Comparison of ENCODE assay signal across 17 cellular contexts in the genomic region with DNA sequence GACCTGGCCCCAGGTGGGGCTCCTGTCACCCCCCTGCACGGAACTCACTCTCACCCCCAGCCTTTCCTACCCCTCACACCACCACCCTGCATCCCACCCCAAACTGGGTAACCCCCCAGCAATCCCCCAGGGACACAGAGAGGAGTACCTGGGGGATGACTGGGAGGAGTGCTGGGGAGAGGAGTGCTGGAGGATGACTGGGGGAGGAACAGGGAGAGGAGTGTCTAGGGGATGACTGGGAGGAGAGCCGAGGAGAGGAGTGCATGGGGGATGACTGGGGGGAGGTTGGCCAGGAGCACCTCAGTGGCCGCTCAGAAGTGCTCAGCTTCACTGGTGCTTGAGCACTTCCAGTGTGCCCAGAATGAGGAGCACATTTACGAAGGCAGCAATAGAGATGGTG.
"Had no signal": no experiment of that assay in that cellular context is flagged by ENCODE, and none has a peak within 500 bp of the region (broad histone marks: within the 10 kb centered on the region; RNA-seq: fewer than 3 reads in every experiment).

No MANE protein-coding gene starts in this region.

- H3K4me3 ChIP-seq: body of pancreas, lower lobe of right lung, pancreas, psoas muscle, right atrium auricular region, spleen, thyroid gland had no signal

- H3K36me3 Mint-ChIP-seq: activated naive CD4-positive, alpha-beta T cell treated with anti-CD3 and anti-CD28 coated beads, Interleukin-2, amount 10 ng/mL, durations not matched to agents 7 days and 5 days; naive thymus-derived CD4-positive, alpha-beta T cell had no signal

- DNase-seq: activated CD4-positive, alpha-beta T cell treated with anti-CD3 and anti-CD28 coated beads, Interleukin-2, amount 50 U/mL, for 48 hours; activated effector memory CD4-positive, alpha-beta T cell treated with anti-CD3 and anti-CD28 coated beads, Interleukin-2, amount 50 U/mL, for 16 hours; activated naive CD4-positive, alpha-beta T cell treated with anti-CD3 and anti-CD28 coated beads, Interleukin-2, amount 10 ng/mL, durations not matched to agents 7 days and 5 days; activated T-cell treated with anti-CD3 and anti-CD28 coated beads, Interleukin-2, amount 50 U/mL, for 72 hours; body of pancreas; effector CD4-positive, alpha-beta T cell; kidney; lower lobe of right lung; psoas muscle; spleen; stimulated activated CD4-positive, alpha-beta T cell treated with anti-CD3 and anti-CD28 coated beads, Interleukin-4, amount 100 ng/mL, for 1 hour; stimulated activated naive CD4-positive, alpha-beta T cell treated with Interleukin-2 at 50 U/mL for 16 hours; thyroid gland had no signal

- H3K36me3 ChIP-seq: lower lobe of right lung, pancreas, right atrium auricular region, spleen, thyroid gland had no signal

- H3K9me3 ChIP-seq: body of pancreas, lower lobe of right lung, pancreas, psoas muscle, right atrium auricular region, spleen, thyroid gland had no signal

- H3K27me3 Mint-ChIP-seq: naive thymus-derived CD4-positive, alpha-beta T cell had no signal

- ATAC-seq: activated T-cell treated with anti-CD3 and anti-CD28 coated beads, Interleukin-2, amount 50 U/mL, for 72 hours; body of pancreas; left lobe of liver; lower lobe of right lung; naive thymus-derived CD4-positive, alpha-beta T cell; psoas muscle had no signal

- H3K4me3 Mint-ChIP-seq: activated naive CD4-positive, alpha-beta T cell treated with anti-CD3 and anti-CD28 coated beads, Interleukin-2, amount 10 ng/mL, durations not matched to agents 7 days and 5 days; activated T-cell treated with anti-CD3 and anti-CD28 coated beads, Interleukin-2, amount 50 U/mL, for 72 hours; naive thymus-derived CD4-positive, alpha-beta T cell had no signal

- H3K27ac Mint-ChIP-seq: activated naive CD4-positive, alpha-beta T cell treated with anti-CD3 and anti-CD28 coated beads, Interleukin-2, amount 10 ng/mL, durations not matched to agents 7 days and 5 days; activated T-cell treated with anti-CD3 and anti-CD28 coated beads, Interleukin-2, amount 50 U/mL, for 72 hours had no signal

- H3K9me3 Mint-ChIP-seq: activated T-cell treated with anti-CD3 and anti-CD28 coated beads, Interleukin-2, amount 50 U/mL, for 72 hours; naive thymus-derived CD4-positive, alpha-beta T cell had no signal

- H3K27ac ChIP-seq: body of pancreas, lower lobe of right lung, pancreas, psoas muscle, right atrium auricular region, thyroid gland had no signal

- H3K4me1 ChIP-seq: body of pancreas, pancreas, psoas muscle had no signal

- H3K27me3 ChIP-seq: body of pancreas, pancreas, right atrium auricular region, spleen, thyroid gland had no signal
